ENCODE assay signal across 16 cellular contexts in the genomic region with DNA sequence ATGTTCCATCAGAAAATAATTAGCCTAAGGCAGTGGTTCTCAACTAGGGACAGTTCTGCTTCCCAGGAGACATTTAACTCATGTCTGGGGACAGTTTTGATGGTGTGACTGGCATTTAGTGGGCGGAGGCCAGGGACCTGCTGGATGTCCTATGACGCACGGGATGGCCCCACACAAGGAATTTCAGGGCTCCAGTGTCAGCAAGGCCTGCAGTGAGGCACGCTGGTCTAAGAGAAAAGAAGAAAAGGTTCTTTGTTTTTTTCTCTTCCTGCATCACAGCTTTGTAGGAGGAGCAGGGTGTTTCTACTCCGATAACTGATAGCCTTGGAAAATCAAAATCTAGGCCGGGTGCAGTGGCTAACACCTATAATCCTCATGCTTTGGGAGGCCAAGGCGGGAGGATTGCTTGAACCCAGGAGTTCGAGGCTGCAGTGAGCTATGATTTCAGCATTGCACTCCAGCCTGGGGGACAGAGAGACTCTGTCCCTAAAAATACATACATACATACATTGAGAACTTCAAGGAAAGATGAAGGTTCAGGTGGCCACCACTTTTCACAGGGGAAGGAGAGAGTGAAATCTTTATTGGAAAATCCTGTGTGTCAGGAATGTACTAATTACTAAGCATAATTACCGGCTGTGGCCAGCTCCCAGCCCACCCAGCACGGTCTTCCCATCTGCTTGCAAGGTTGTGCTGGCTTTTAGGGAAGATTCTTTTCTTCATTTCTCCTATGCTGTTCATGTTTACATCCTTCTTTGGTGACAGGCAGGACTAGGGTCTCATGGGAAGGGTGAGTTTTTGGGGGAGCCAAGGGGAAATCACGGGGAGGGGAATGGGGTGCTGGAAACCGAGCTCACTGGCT.
DNase-seq lines count a peak whose midpoint lies in the region; ATAC-seq lines count a peak whose summit lies in the region.
"Had no signal": no experiment of that assay in that cellular context is flagged by ENCODE, and none has a peak within 500 bp of the region (broad histone marks: within the 10 kb centered on the region; RNA-seq: fewer than 3 reads in every experiment).

No MANE protein-coding gene starts in this region.

- H3K9ac ChIP-seq in mesendoderm (ENCODE audit: low read length), result no peak overlapping the region

- no peaks in the 10 kb centered on the region for H3K9me3 ChIP-seq in ectodermal cell (ENCODE audit: control insufficient read depth, low read length)

- no peaks in the 10 kb centered on the region for H3K79me2 ChIP-seq in mesendoderm (ENCODE audit: control insufficient read depth, insufficient read depth, low read length)

- peaks cover 12% of the 10 kb centered on the region for H3K4me1 ChIP-seq in ectodermal cell (ENCODE audit: control insufficient read depth, insufficient read depth, low read length)
- no peaks in the 10 kb centered on the region for H3K4me1 ChIP-seq in mesendoderm (ENCODE audit: control insufficient read depth, low read depth, low read length)

- H3K4ac ChIP-seq in mesendoderm (ENCODE audit: low read depth, low read length), result no peak overlapping the region

- H3K27me3 ChIP-seq in ectodermal cell (ENCODE audit: control insufficient read depth, insufficient read depth, low read length, poor library complexity, severe bottlenecking) (no peaks in the 10 kb centered on the region), mesendoderm (ENCODE audit: insufficient read depth, low read length, poor library complexity) (no peaks in the 10 kb centered on the region)

- no peaks in the 10 kb centered on the region for H3K79me1 ChIP-seq in mesendoderm (ENCODE audit: low read length)

- H2BK5ac ChIP-seq in mesendoderm (ENCODE audit: low read length), result no peak overlapping the region

- H3K4me2 ChIP-seq in mesendoderm (ENCODE audit: low read length), result no peak overlapping the region

- H2BK15ac ChIP-seq in mesendoderm (replicated peaks; ENCODE audit: low read depth), result no peak overlapping the region

- H4K5ac ChIP-seq in mesendoderm (ENCODE audit: low read length), result no peak overlapping the region

- H3K56ac ChIP-seq in mesendoderm (ENCODE audit: low read length), result no peak overlapping the region

- no peak overlapping the region for H3K23ac ChIP-seq in mesendoderm (ENCODE audit: low read length)

- H2BK120ac ChIP-seq in mesendoderm (ENCODE audit: low read depth, low read length), result no peak overlapping the region

- H3K36me3 ChIP-seq in ectodermal cell (ENCODE audit: control insufficient read depth, insufficient read depth, low read length), result no peaks in the 10 kb centered on the region
- H3K36me3 ChIP-seq in mesendoderm (ENCODE audit: control insufficient read depth, insufficient read depth, low read length), result no peaks in the 10 kb centered on the region

- H3K27ac ChIP-seq in ectodermal cell (ENCODE audit: insufficient read depth, low read depth, low read length, poor library complexity, severe bottlenecking) (peak overlapping the region; percentile 55), mesendoderm (ENCODE audit: low read depth, low read length) (no peak overlapping the region)

- peak; percentile 41 for DNase-seq in NCI-H460 (ENCODE audit: extremely low read depth, low read depth)
- peak; percentile 26 for DNase-seq in mesendoderm
- peak; percentile 28 for DNase-seq in superior temporal gyrus (ENCODE audit: extremely low spot score)
- no peak for DNase-seq in NCI-H526 treated with DMSO at 0.1 percent for 48 hours (lab: John Stamatoyannopoulos, UW)
- DNase-seq in AG20443 (ENCODE audit: low spot score), result no peak
- DNase-seq: ACHN; CD4-positive, alpha-beta T cell; DND-41; GF-D8; GOT3; IMR-90; Kasumi-1; NCI-H1930; NCI-H524 treated with DMSO at 0.1 percent for 48 hours had no signal

- H2AK5ac ChIP-seq in mesendoderm (ENCODE audit: low read length), result no peak overlapping the region

- H3K18ac ChIP-seq in mesendoderm (ENCODE audit: low read length), result no peak overlapping the region

- H3K4me3 ChIP-seq in ectodermal cell (ENCODE audit: insufficient read depth, low read depth, low read length) (no peak overlapping the region), mesendoderm (ENCODE audit: low read length) (no peak overlapping the region)

- WGBS in ectodermal cell, 2 experiments, result 60 to 67% methylated on average over 12 of the region's 12 CpGs
- no CpG with 5 or more reads among the region's 12 CpGs for WGBS in mesendoderm (ENCODE audit: extremely low coverage, insufficient coverage, low lambda C conversion rate)

- no peak overlapping the region for H4K8ac ChIP-seq in mesendoderm (ENCODE audit: low read depth, low read length)

- no peak for ATAC-seq in HG02973 (IDR thresholded peaks at IDR 0.05; ENCODE audit: unreplicated experiment)

Comparison
In these comparisons a context has a peak if more than half of its experiments do, and no peak if none do; other contexts are left out.
1. DNase-seq: peak in NCI-H460 (single experiment), mesendoderm (single experiment) and superior temporal gyrus (single experiment); none in NCI-H526 treated with DMSO at 0.1 percent for 48 hours (single experiment) and AG20443 (single experiment).